In genomic region chr17:21421421-21422381, GRCh38 we compare ENCODE assay signal across 2 cellular contexts. TPM values are rescaled to one million over a fixed set of nuclear protein-coding genes. Genes with fewer than 3 reads are reported as not detected.
"Had no signal": no experiment of that assay in that cellular context is flagged by ENCODE, and none has a peak within 500 bp of the region (broad histone marks: within the 10 kb centered on the region; RNA-seq: fewer than 3 reads in every experiment).

No MANE protein-coding gene starts in this region.

RNA-seq across cellular contexts. Expression of gene KCNJ12, which starts 45.5 kb away (rescaled TPM):
- total RNA-seq: activated CD8-positive, alpha-beta memory T cell treated with anti-CD3 and anti-CD28 coated beads for 36 hours; activated naive CD4-positive, alpha-beta T cell treated with anti-CD3 and anti-CD28 coated beads for 36 hours had no signal
